ENCODE assay signal across 20 cellular contexts in the genomic region with DNA sequence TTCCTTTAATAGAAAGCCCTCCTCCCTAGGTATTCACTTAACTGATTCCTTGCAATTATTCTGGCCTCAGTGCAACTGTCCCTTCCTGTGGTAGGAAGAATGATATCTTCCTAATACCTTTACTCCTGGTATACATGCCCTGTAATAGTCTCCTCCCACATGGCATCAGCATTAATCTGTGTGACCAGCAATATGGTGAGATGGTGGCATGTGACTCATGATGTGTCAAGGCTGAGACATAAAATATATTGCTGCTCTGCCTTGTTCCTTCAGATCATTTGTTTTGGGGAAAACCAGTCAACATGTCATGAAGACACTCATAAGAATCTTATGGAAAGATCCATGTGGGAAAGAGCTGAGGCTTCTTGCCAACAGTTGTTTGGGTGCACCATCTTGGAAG.
DNase-seq lines count a peak whose midpoint lies in the region; ATAC-seq and TF ChIP-seq lines count a peak whose summit lies in the region.
"Had no signal": no experiment of that assay in that cellular context is flagged by ENCODE, and none has a peak within 500 bp of the region (broad histone marks: within the 10 kb centered on the region; RNA-seq: fewer than 3 reads in every experiment).

No MANE protein-coding gene starts in this region.

- no peak overlapping the region for H3K27ac ChIP-seq in upper lobe of right lung

- no peaks in the 10 kb centered on the region for H3K9me3 ChIP-seq in upper lobe of right lung

- intact Hi-C loops in upper lobe of right lung (cut with DNase I) = no loop called here

- H3K9me3 Mint-ChIP-seq in activated T-helper 17 cell treated with anti-CD3 and anti-CD28 coated beads, Interleukin-2, amount 50 U/mL, for 72 hours = no peaks in the 10 kb centered on the region
- no peaks in the 10 kb centered on the region for H3K9me3 Mint-ChIP-seq in chondrocyte (ENCODE audit: low read depth)

- H3K36me3 ChIP-seq in upper lobe of right lung = no peaks in the 10 kb centered on the region

- DNase-seq in EL = peak; percentile 2
- peak; percentile 5 for DNase-seq in LHCN-M2 (ENCODE audit: low read depth)
- DNase-seq in kidney tubule cell (ENCODE audit: low spot score) = peak; percentile 64
- DNase-seq in chondrocyte (ENCODE audit: low spot score) = no peak
- no peak for DNase-seq in upper lobe of right lung
- no peak for DNase-seq in NCI-H774 (lab: John Stamatoyannopoulos, UW)
- DNase-seq: ACHN, AML-193, DND-41, KBM-7, NCI-H1417, NCI-H187 treated with DMSO at 0.1 percent for 48 hours, NCI-H2227 treated with DMSO at 0.1 percent for 48 hours, NCI-H510A treated with DMSO at 0.1 percent for 48 hours, NCI-H82 had no signal

- H3K27ac Mint-ChIP-seq in activated T-helper 17 cell treated with anti-CD3 and anti-CD28 coated beads, Interleukin-2, amount 50 U/mL, for 72 hours = no peak overlapping the region
- no peak overlapping the region for H3K27ac Mint-ChIP-seq in chondrocyte (ENCODE audit: unreplicated experiment)

- peaks cover 16% of the 10 kb centered on the region for H3K27me3 Mint-ChIP-seq in activated T-helper 17 cell treated with anti-CD3 and anti-CD28 coated beads, Interleukin-2, amount 50 U/mL, for 72 hours
- H3K27me3 Mint-ChIP-seq in chondrocyte (ENCODE audit: low read depth) = peaks cover 7% of the 10 kb centered on the region

- no peaks in the 10 kb centered on the region for H3K36me3 Mint-ChIP-seq in activated T-helper 17 cell treated with anti-CD3 and anti-CD28 coated beads, Interleukin-2, amount 50 U/mL, for 72 hours (ENCODE audit: low read depth)
- no peaks in the 10 kb centered on the region for H3K36me3 Mint-ChIP-seq in chondrocyte (ENCODE audit: low read depth)
- H3K36me3 Mint-ChIP-seq: CD14-positive monocyte had no signal

- TF ChIP-seq CTCF in chondrocyte (IDR thresholded peaks at IDR 0.05) (no peak), upper lobe of right lung (IDR thresholded peaks at IDR 0.05) (no peak)

- no peak overlapping the region for H3K4me3 ChIP-seq in upper lobe of right lung
- H3K4me3 ChIP-seq: GM12878 had no signal

- H3K27me3 ChIP-seq in upper lobe of right lung = no peaks in the 10 kb centered on the region

- ATAC-seq in activated T-helper 17 cell treated with anti-CD3 and anti-CD28 coated beads, Interleukin-2, amount 50 U/mL, for 72 hours (replicated peaks) = peak; percentile 60
- ATAC-seq in HG02885 (IDR thresholded peaks at IDR 0.05; ENCODE audit: poor library complexity, unreplicated experiment) = no peak
- ATAC-seq in upper lobe of right lung = no peak
- ATAC-seq: GM12878, HepG2 had no signal

- H3K4me3 Mint-ChIP-seq in activated T-helper 17 cell treated with anti-CD3 and anti-CD28 coated beads, Interleukin-2, amount 50 U/mL, for 72 hours = no peak overlapping the region
- H3K4me3 Mint-ChIP-seq in chondrocyte (ENCODE audit: unreplicated experiment) = no peak overlapping the region
- H3K4me3 Mint-ChIP-seq: CD14-positive monocyte had no signal

- H3K4me1 Mint-ChIP-seq in activated T-helper 17 cell treated with anti-CD3 and anti-CD28 coated beads, Interleukin-2, amount 50 U/mL, for 72 hours = no peaks in the 10 kb centered on the region
- H3K4me1 Mint-ChIP-seq in chondrocyte (ENCODE audit: low read depth) = no peaks in the 10 kb centered on the region
- H3K4me1 Mint-ChIP-seq: CD14-positive monocyte had no signal

- no peaks in the 10 kb centered on the region for H3K4me1 ChIP-seq in upper lobe of right lung

Comparison
In these comparisons a context has a peak if more than half of its experiments do, and no peak if none do; other contexts are left out.
1. DNase-seq: peak in EL (single experiment), LHCN-M2 (single experiment) and kidney tubule cell (single experiment); none in chondrocyte (single experiment), upper lobe of right lung (single experiment) and NCI-H774 (single experiment).